In genomic region chr7:137880432-137880831, GRCh38 we compare ENCODE assay signal across 10 cellular contexts. TPM values are rescaled to one million over a fixed set of nuclear protein-coding genes. Genes with fewer than 3 reads are reported as not detected.
DNase-seq lines count a peak whose midpoint lies in the region; ATAC-seq and TF ChIP-seq lines count a peak whose summit lies in the region.
"Had no signal": no experiment of that assay in that cellular context is flagged by ENCODE, and none has a peak within 500 bp of the region (broad histone marks: within the 10 kb centered on the region; RNA-seq: fewer than 3 reads in every experiment).

No MANE protein-coding gene starts in this region.

- DNase-seq in activated T-cell treated with anti-CD3 and anti-CD28 coated beads, Interleukin-2, amount 50 U/mL, for 24 hours: no peak
- no peak for DNase-seq in activated T-cell treated with anti-CD3 and anti-CD28 coated beads, Interleukin-2, amount 50 U/mL, for 72 hours
- DNase-seq in activated naive CD8-positive, alpha-beta T cell treated with anti-CD3 and anti-CD28 coated beads, Interleukin-2, amount 50 U/mL, for 24 hours: no peak
- DNase-seq in fibroblast of villous mesenchyme (ENCODE audit: low read depth): peak; percentile 89
- DNase-seq in uterus: peak; percentile 24 to 62
- DNase-seq in NCI-H446 (lab: John Stamatoyannopoulos, UW): no peak
- DNase-seq: ACHN, NCI-H2029 treated with DMSO at 0.1 percent for 48 hours had no signal

- no peaks in the 10 kb centered on the region for H3K9me3 ChIP-seq in uterus

- ATAC-seq in activated T-cell treated with anti-CD3 and anti-CD28 coated beads, Interleukin-2, amount 50 U/mL, for 72 hours (replicated peaks in 1 of 2): no peak
- no peak for ATAC-seq in activated naive CD8-positive, alpha-beta T cell treated with anti-CD3 and anti-CD28 coated beads, Interleukin-2, amount 50 U/mL, for 24 hours
- ATAC-seq in GM18520 (IDR thresholded peaks at IDR 0.05; ENCODE audit: unreplicated experiment) (no peak), GM18511 (IDR thresholded peaks at IDR 0.05; ENCODE audit: unreplicated experiment) (no peak)

- TF ChIP-seq POLR2A in uterus (IDR thresholded peaks at IDR 0.05): no peak

- no peaks in the 10 kb centered on the region for H3K36me3 ChIP-seq in uterus

- H3K27ac Mint-ChIP-seq in activated T-cell treated with anti-CD3 and anti-CD28 coated beads, Interleukin-2, amount 50 U/mL, for 24 hours: peak overlapping the region; percentile 12
- H3K27ac Mint-ChIP-seq in activated T-cell treated with anti-CD3 and anti-CD28 coated beads, Interleukin-2, amount 50 U/mL, for 72 hours: no peak overlapping the region
- H3K27ac Mint-ChIP-seq in activated naive CD8-positive, alpha-beta T cell treated with anti-CD3 and anti-CD28 coated beads, Interleukin-2, amount 50 U/mL, for 24 hours: peak overlapping the region; percentile 49

- H3K27me3 Mint-ChIP-seq in activated T-cell treated with anti-CD3 and anti-CD28 coated beads, Interleukin-2, amount 50 U/mL, for 24 hours: no peaks in the 10 kb centered on the region
- H3K27me3 Mint-ChIP-seq in activated T-cell treated with anti-CD3 and anti-CD28 coated beads, Interleukin-2, amount 50 U/mL, for 72 hours (ENCODE audit: low read depth): no peaks in the 10 kb centered on the region
- no peaks in the 10 kb centered on the region for H3K27me3 Mint-ChIP-seq in activated naive CD8-positive, alpha-beta T cell treated with anti-CD3 and anti-CD28 coated beads, Interleukin-2, amount 50 U/mL, for 24 hours

- peaks cover 0 to 13% of the 10 kb centered on the region in 2 donors for H3K4me1 ChIP-seq in uterus

- peak overlapping the region; percentile 79 to 82 for H3K27ac ChIP-seq in uterus

- H3K36me3 Mint-ChIP-seq in activated T-cell treated with anti-CD3 and anti-CD28 coated beads, Interleukin-2, amount 50 U/mL, for 24 hours (ENCODE audit: low read depth): peaks cover 92% of the 10 kb centered on the region
- peaks cover 12 to 16% of the 10 kb centered on the region in 2 donors for H3K36me3 Mint-ChIP-seq in activated T-cell treated with anti-CD3 and anti-CD28 coated beads, Interleukin-2, amount 50 U/mL, for 72 hours (ENCODE audit: insufficient read depth in 2 of 2)
- H3K36me3 Mint-ChIP-seq in activated naive CD8-positive, alpha-beta T cell treated with anti-CD3 and anti-CD28 coated beads, Interleukin-2, amount 50 U/mL, for 24 hours (ENCODE audit: low read depth): peaks cover 64% of the 10 kb centered on the region

- H3K4me1 Mint-ChIP-seq in activated T-cell treated with anti-CD3 and anti-CD28 coated beads, Interleukin-2, amount 50 U/mL, for 24 hours (ENCODE audit: low read depth): peaks cover 15% of the 10 kb centered on the region
- H3K4me1 Mint-ChIP-seq in activated T-cell treated with anti-CD3 and anti-CD28 coated beads, Interleukin-2, amount 50 U/mL, for 72 hours (ENCODE audit: low read depth): peaks cover 45% of the 10 kb centered on the region
- peaks cover 21% of the 10 kb centered on the region for H3K4me1 Mint-ChIP-seq in activated naive CD8-positive, alpha-beta T cell treated with anti-CD3 and anti-CD28 coated beads, Interleukin-2, amount 50 U/mL, for 24 hours

- H3K4me3 Mint-ChIP-seq in activated T-cell treated with anti-CD3 and anti-CD28 coated beads, Interleukin-2, amount 50 U/mL, for 24 hours: no peak overlapping the region
- H3K4me3 Mint-ChIP-seq in activated T-cell treated with anti-CD3 and anti-CD28 coated beads, Interleukin-2, amount 50 U/mL, for 72 hours: no peak overlapping the region
- no peak overlapping the region for H3K4me3 Mint-ChIP-seq in activated naive CD8-positive, alpha-beta T cell treated with anti-CD3 and anti-CD28 coated beads, Interleukin-2, amount 50 U/mL, for 24 hours

- intact Hi-C loops in uterus (cut with DNase I; ENCODE audit: low total_unique reads): no loop called here

- H3K9me3 Mint-ChIP-seq in activated T-cell treated with anti-CD3 and anti-CD28 coated beads, Interleukin-2, amount 50 U/mL, for 24 hours: no peaks in the 10 kb centered on the region
- H3K9me3 Mint-ChIP-seq in activated T-cell treated with anti-CD3 and anti-CD28 coated beads, Interleukin-2, amount 50 U/mL, for 72 hours: no peaks in the 10 kb centered on the region
- no peaks in the 10 kb centered on the region for H3K9me3 Mint-ChIP-seq in activated naive CD8-positive, alpha-beta T cell treated with anti-CD3 and anti-CD28 coated beads, Interleukin-2, amount 50 U/mL, for 24 hours

- TF ChIP-seq CTCF in fibroblast of villous mesenchyme (IDR thresholded peaks at IDR 0.05; ENCODE audit: insufficient read depth, low read depth, low read length) (no peak), uterus (IDR thresholded peaks at IDR 0.05) (no peak)

- H3K27me3 ChIP-seq in uterus: no peaks in the 10 kb centered on the region

- H3K4me3 ChIP-seq in fibroblast of villous mesenchyme (ENCODE audit: low read depth, low read length) (no peak overlapping the region), uterus (no peak overlapping the region)

RNA-seq across cellular contexts. Expression of gene DGKI, which starts 33.7 kb away (rescaled TPM):
- total RNA-seq in activated T-cell treated with anti-CD3 and anti-CD28 coated beads, Interleukin-2, amount 50 U/mL, for 72 hours: 10 to 100 TPM; 17.8 to 18.2 TPM
- total RNA-seq in fibroblast of villous mesenchyme (3.5 and 11.3 TPM in 2 replicates), uterus (1 to 10 TPM; 1.0 to 8.5 (median 4.1) TPM)

Comparison
In these comparisons a context has a peak if more than half of its experiments do, and no peak if none do; other contexts are left out.
1. DNase-seq: peak in fibroblast of villous mesenchyme (single experiment) and uterus (2 of 2); none in activated T-cell treated with anti-CD3 and anti-CD28 coated beads, Interleukin-2, amount 50 U/mL, for 24 hours (single experiment), activated T-cell treated with anti-CD3 and anti-CD28 coated beads, Interleukin-2, amount 50 U/mL, for 72 hours (0 of 2), activated naive CD8-positive, alpha-beta T cell treated with anti-CD3 and anti-CD28 coated beads, Interleukin-2, amount 50 U/mL, for 24 hours (single experiment) and NCI-H446 (0 of 2).